ENCODE assay signal across 8 cellular contexts in the genomic region with DNA sequence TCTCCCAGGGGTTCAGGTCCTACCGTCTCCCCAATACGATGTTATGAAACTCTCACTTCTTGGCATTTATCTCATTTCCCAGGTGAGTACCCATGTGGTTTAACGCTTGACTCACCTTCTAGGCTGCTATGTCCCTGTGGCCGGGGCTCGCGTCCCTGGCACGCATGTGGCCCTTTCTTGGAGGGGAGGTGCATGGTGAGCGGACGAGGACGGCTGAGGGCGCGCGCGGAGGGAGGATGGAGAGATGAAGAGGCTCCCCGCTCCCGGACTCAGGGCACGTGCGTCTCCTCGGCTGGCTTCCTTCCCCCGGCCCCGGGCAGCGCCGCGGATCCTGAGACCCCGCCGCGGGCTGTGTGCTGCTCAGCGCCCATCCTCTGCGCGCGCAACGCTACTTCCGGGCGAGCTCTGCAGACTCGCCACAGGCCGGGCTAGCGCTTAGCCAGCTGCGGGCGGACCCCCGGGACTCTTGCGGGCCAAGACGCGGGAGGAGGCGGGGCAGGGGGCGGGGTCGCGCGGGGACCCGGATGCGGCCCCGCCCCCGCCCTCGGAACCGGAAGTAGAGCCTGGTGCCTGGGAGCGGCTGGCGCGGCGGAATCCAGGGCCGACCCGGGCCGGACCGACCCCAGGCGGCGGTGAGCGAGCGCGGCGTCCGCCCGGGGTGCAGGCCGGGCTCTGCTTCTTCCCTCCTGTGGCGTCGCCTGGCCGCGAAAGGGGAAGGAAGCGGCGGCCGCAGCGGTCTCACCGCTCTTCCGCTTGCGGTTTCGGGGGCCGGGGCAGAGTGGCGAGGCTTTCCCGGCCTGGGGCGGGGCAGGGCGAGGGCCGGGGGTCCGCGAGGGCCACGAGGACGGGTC. TPM values are rescaled to one million over a fixed set of nuclear protein-coding genes. Genes with fewer than 3 reads are reported as not detected.
DNase-seq lines count a peak whose midpoint lies in the region; ATAC-seq and TF ChIP-seq lines count a peak whose summit lies in the region.

A gene (plus strand): TSS at position 547 of the 851 bp plus-strand sequence. CDS start 8,769 bp downstream, outside the sequence.

- H3K9me3 Mint-ChIP-seq in nephron progenitor cell = no peaks in the 10 kb centered on the region

- H3F3A ChIP-seq in MM.1S (ENCODE audit: insufficient read depth, low read length) = no peaks in the 10 kb centered on the region

- H3K79me2 ChIP-seq in MM.1S (ENCODE audit: low read length) = no peaks in the 10 kb centered on the region

- peak; percentile 47 for ATAC-seq in GM19395 (IDR thresholded peaks at IDR 0.05; ENCODE audit: unreplicated experiment)

- peaks cover 8% of the 10 kb centered on the region for H3K4me1 ChIP-seq in MM.1S (ENCODE audit: low read length)
- peaks cover 21% of the 10 kb centered on the region for H3K4me1 ChIP-seq in SJSA1 (replicated peaks)
- H3K4me1 ChIP-seq in stomach = peaks cover 17 to 62% (median 49%) of the 10 kb centered on the region in 4 donors

- no peak within 1 kb of the TSS for H3K27ac Mint-ChIP-seq in nephron progenitor cell

- peak within 1 kb of the TSS; percentile 91 for H3K4me3 Mint-ChIP-seq in nephron progenitor cell

- H3K4me3 ChIP-seq in MM.1S (ENCODE audit: low read length) (peak within 1 kb of the TSS; percentile 64), SJSA1 (peak within 1 kb of the TSS; percentile 97), fibroblast of villous mesenchyme (ENCODE audit: low read depth, low read length) (peak within 1 kb of the TSS; percentile 89), stomach (peak within 1 kb of the TSS; percentile 90 to 97 (median 94))

- H3K4me2 ChIP-seq in MM.1S (ENCODE audit: low read depth, low read length) = peak within 1 kb of the TSS; percentile 97

- H3K27me3 Mint-ChIP-seq in nephron progenitor cell (ENCODE audit: low read depth, poor library complexity) = peaks cover 11% of the 10 kb centered on the region

- intact Hi-C loops in stomach (cut with DNase I; ENCODE audit: low total_unique reads) = no loop called here

- peaks cover 25% of the 10 kb centered on the region for H3K36me3 Mint-ChIP-seq in nephron progenitor cell (ENCODE audit: low read depth)

- no peak for TF ChIP-seq CTCF in AG09319 (IDR thresholded peaks at IDR 0.05; ENCODE audit: low read depth, low read length)
- no peak for TF ChIP-seq CTCF in MM.1S (IDR thresholded peaks at IDR 0.05; ENCODE audit: low read length)
- no peak for TF ChIP-seq CTCF in fibroblast of villous mesenchyme (IDR thresholded peaks at IDR 0.05; ENCODE audit: insufficient read depth, low read depth, low read length)
- TF ChIP-seq CTCF in nephron progenitor cell (IDR thresholded peaks at IDR 0.05) = no peak
- TF ChIP-seq CTCF in stomach (IDR thresholded peaks at IDR 0.05) = no peak

- H3K27me3 ChIP-seq in MM.1S (replicated peaks; ENCODE audit: insufficient read depth, low read length) (peaks cover 93% of the 10 kb centered on the region), SJSA1 (replicated peaks) (no peaks in the 10 kb centered on the region), stomach (peaks cover 0 to 19% (median 0%) of the 10 kb centered on the region in 3 donors)

- peak within 1 kb of the TSS; percentile 9; the same call in 1 of the 2 replicates for H3K9ac ChIP-seq in MM.1S (ENCODE audit: low read length)

- H3K36me3 ChIP-seq in MM.1S (replicated peaks; ENCODE audit: insufficient read depth, low read length) (no peaks in the 10 kb centered on the region), SJSA1 (peaks cover 57% of the 10 kb centered on the region), stomach (no peaks in the 10 kb centered on the region)

- TF ChIP-seq POLR2A in stomach (IDR thresholded peaks at IDR 0.05) = peak in 1 of 4 donors; percentile 59

- H3K9me2 ChIP-seq in MM.1S (replicated peaks; ENCODE audit: insufficient read depth, low read length) = no peaks in the 10 kb centered on the region

- no peaks in the 10 kb centered on the region for H4K20me1 ChIP-seq in MM.1S (ENCODE audit: insufficient read depth, low read length)

- peak; percentile 63 for DNase-seq in AG09319 (ENCODE audit: extremely low read depth, low read depth)
- peak; percentile 54 for DNase-seq in MM.1S
- DNase-seq in SJSA1 (ENCODE audit: low read depth in 1 of 2, low spot score in 2 of 2) = peak; percentile 99
- DNase-seq in activated naive CD4-positive, alpha-beta T cell (lab: John Stamatoyannopoulos, UW) = peak; percentile 26 to 55 (median 41)
- DNase-seq in fibroblast of villous mesenchyme (ENCODE audit: low read depth) = peak; percentile 91
- DNase-seq in nephron progenitor cell = peak; percentile 98
- DNase-seq in stomach = peak; percentile 83

- H3K27ac ChIP-seq in MM.1S (ENCODE audit: low read length) = no peak within 1 kb of the TSS
- peak within 1 kb of the TSS; percentile 96 for H3K27ac ChIP-seq in SJSA1
- peak within 1 kb of the TSS; percentile 92 to 97 (median 95) for H3K27ac ChIP-seq in stomach

- no peak for TF ChIP-seq EP300 in stomach (IDR thresholded peaks at IDR 0.05)

- peaks cover 18% of the 10 kb centered on the region for H3K4me1 Mint-ChIP-seq in nephron progenitor cell

- WGBS in stomach, 5 donors = 0 to 1% (median 0%) methylated on average over 53 to 90 of the region's 93 CpGs

- H3K9me3 ChIP-seq in MM.1S (replicated peaks; ENCODE audit: insufficient read depth, low read length) = no peaks in the 10 kb centered on the region
- H3K9me3 ChIP-seq in SJSA1 (replicated peaks) = no peaks in the 10 kb centered on the region
- no peaks in the 10 kb centered on the region for H3K9me3 ChIP-seq in stomach

- peak within 1 kb of the TSS; percentile 66 for H2AFZ ChIP-seq in MM.1S (ENCODE audit: low read length)

RNA-seq across cellular contexts. Expression of the gene that starts here (rescaled TPM):
- total RNA-seq in SJSA1 (2014; rRNA removed; shearing (Covaris generic)) = 747 and 1,035 TPM in 2 replicates
- total RNA-seq in fibroblast of villous mesenchyme = 358 and 406 TPM in 2 replicates
- total RNA-seq in stomach = 100 to 1,000 TPM; 280 to 390 (median 327) TPM
- polyA plus RNA-seq in stomach = 10 to 100 TPM; 69.8 to 83.8 (median 78.5) TPM

Comparison
In these comparisons a context has a peak if more than half of its experiments do, and no peak if none do; other contexts are left out.
1. DNase-seq: peak in every context shown above with its lines; median percentile 99 in SJSA1; 98 in nephron progenitor cell; 91 in fibroblast of villous mesenchyme; 83 in stomach; 63 in AG09319; 54 in MM.1S; 41 in activated naive CD4-positive, alpha-beta T cell.